15 cellular contexts compared by ENCODE assay signal in genomic region chr5:164422400-164422799, GRCh38.
DNase-seq lines count a peak whose midpoint lies in the region; ATAC-seq and TF ChIP-seq lines count a peak whose summit lies in the region.
"Had no signal": no experiment of that assay in that cellular context is flagged by ENCODE, and none has a peak within 500 bp of the region (broad histone marks: within the 10 kb centered on the region; RNA-seq: fewer than 3 reads in every experiment).

No MANE protein-coding gene starts in this region.

- TF ChIP-seq POLR2A in body of pancreas (IDR thresholded peaks at IDR 0.05) = no peak

- H3K9me3 ChIP-seq in osteoblast (ENCODE audit: low read depth, low read length) (peaks cover 5% of the 10 kb centered on the region), body of pancreas (peaks cover 0 to 3% (median 0%) of the 10 kb centered on the region in 3 donors)

- DNase-seq in RKO (ENCODE audit: low spot score) = peak; percentile 20
- no peak for DNase-seq in epithelial cell of proximal tubule (ENCODE audit: low read depth)
- no peak for DNase-seq in osteoblast (ENCODE audit: insufficient read length, low spot score, missing footprints)
- DNase-seq in body of pancreas = no peak
- DNase-seq in 8988T = no peak
- no peak for DNase-seq in NCI-H82 (lab: John Stamatoyannopoulos, UW)
- DNase-seq: activated CD4-positive, alpha-beta T cell treated with anti-CD3 and anti-CD28 coated beads, Interleukin-2, amount 50 U/mL, for 48 hours; activated naive CD4-positive, alpha-beta T cell treated with anti-CD3 and anti-CD28 coated beads for 36 hours; effector CD4-positive, alpha-beta T cell; kidney glomerular epithelial cell; occipital lobe; stimulated activated CD4-positive, alpha-beta T cell treated with anti-CD3 and anti-CD28 coated beads, Interleukin-4, amount 100 ng/mL, for 1 hour; stomach had no signal

- TF ChIP-seq CTCF in GM12874 (IDR thresholded peaks at IDR 0.05; ENCODE audit: insufficient read depth, low read depth, low read length) = peak; percentile 19; the same call in 1 of the 2 replicates
- peak; percentile 37 for TF ChIP-seq CTCF in epithelial cell of proximal tubule (conservative IDR thresholded peaks at IDR 0.05; ENCODE audit: low read depth, low read length)
- TF ChIP-seq CTCF in osteoblast (IDR thresholded peaks at IDR 0.05; ENCODE audit: extremely low read depth, low read depth, low read length) = peak; percentile 39
- TF ChIP-seq CTCF in body of pancreas (IDR thresholded peaks at IDR 0.05) = no peak

- no peaks in the 10 kb centered on the region for H4K20me1 ChIP-seq in osteoblast (ENCODE audit: insufficient read depth, low read length)

- ATAC-seq in body of pancreas (no peak), HG02852 (IDR thresholded peaks at IDR 0.05; ENCODE audit: unreplicated experiment) (no peak)

- H3K4me2 ChIP-seq in osteoblast (ENCODE audit: insufficient read depth, low read length) = no peak overlapping the region

- WGBS in body of pancreas, 2 donors = 53 to 67% methylated on average over 4 to 5 of the region's 5 CpGs

- no peaks in the 10 kb centered on the region for H3K36me3 ChIP-seq in osteoblast (ENCODE audit: insufficient read depth, low read length)
- H3K36me3 ChIP-seq in body of pancreas (replicated peaks in 1 of 2; ENCODE audit: insufficient read depth in 1 of 2, low read depth in 2 of 2) = no peaks in the 10 kb centered on the region
- H3K36me3 ChIP-seq: stomach had no signal

- H3K27ac ChIP-seq in osteoblast (ENCODE audit: low read depth, low read length) = no peak overlapping the region
- H3K27ac ChIP-seq in body of pancreas = no peak overlapping the region
- H3K27ac ChIP-seq: stomach had no signal

- no peaks in the 10 kb centered on the region for H3K79me2 ChIP-seq in osteoblast (ENCODE audit: insufficient read depth, low read length)

- intact Hi-C loops in body of pancreas (cut with DNase I) = no loop called here

- H2AFZ ChIP-seq in osteoblast (ENCODE audit: low read length) = no peak overlapping the region

- no peaks in the 10 kb centered on the region for H3K27me3 ChIP-seq in osteoblast (ENCODE audit: insufficient read depth, low read length)
- H3K27me3 ChIP-seq in body of pancreas = no peaks in the 10 kb centered on the region
- H3K27me3 ChIP-seq: stomach had no signal

- H3K4me1 ChIP-seq in osteoblast (ENCODE audit: insufficient read depth, low read length) = no peaks in the 10 kb centered on the region
- no peaks in the 10 kb centered on the region for H3K4me1 ChIP-seq in body of pancreas
- H3K4me1 ChIP-seq: stomach had no signal

- no peak overlapping the region for H3K4me3 ChIP-seq in epithelial cell of proximal tubule (ENCODE audit: low read depth, low read length)
- no peak overlapping the region for H3K4me3 ChIP-seq in osteoblast (ENCODE audit: insufficient read depth, low read length)
- H3K4me3 ChIP-seq in body of pancreas = no peak overlapping the region
- H3K4me3 ChIP-seq: stomach had no signal

Comparison
In these comparisons a context has a peak if more than half of its experiments do, and no peak if none do; other contexts are left out.
1. CTCF ChIP-seq: peak in GM12874 (single experiment), epithelial cell of proximal tubule (single experiment) and osteoblast (single experiment); none in body of pancreas (0 of 7).